In the genomic region with DNA sequence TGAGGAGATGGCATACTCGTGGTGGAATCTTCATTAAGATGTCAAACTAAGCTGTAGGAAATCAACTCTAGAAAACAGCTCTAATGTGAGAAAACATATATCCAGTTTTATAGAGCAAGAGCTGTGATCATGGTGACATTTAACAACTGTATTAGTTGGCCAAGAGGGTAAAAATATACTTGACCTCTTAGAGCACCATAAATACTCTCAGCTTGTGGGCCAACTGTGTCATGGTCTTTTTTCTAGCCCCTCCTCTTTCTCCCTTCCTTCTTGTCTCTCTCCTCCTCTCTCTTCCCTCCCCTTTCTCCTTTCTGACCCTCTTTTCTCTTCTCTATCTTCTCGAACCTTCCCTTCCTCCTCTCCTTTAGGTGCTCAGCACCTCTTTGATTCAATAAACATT, we compare ENCODE assay signal across 3 cellular contexts.
TF ChIP-seq lines count a peak whose summit lies in the region.

No MANE protein-coding gene starts in this region.

TF ChIP-seq in A549, 52 proteins besides CTCF, POLR2A, EP300 and RAD21:
- TF ChIP-seq BHLHE40 (IDR thresholded peaks at IDR 0.05; ENCODE audit: low read depth, low read length), result no peak
- no peak for TF ChIP-seq FOXS1 (CRISPR knock-in tag; IDR thresholded peaks at IDR 0.05)
- TF ChIP-seq, protein P1, sequence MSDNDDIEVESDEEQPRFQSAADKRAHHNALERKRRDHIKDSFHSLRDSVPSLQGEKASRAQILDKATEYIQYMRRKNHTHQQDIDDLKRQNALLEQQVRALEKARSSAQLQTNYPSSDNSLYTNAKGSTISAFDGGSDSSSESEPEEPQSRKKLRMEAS (IDR thresholded peaks at IDR 0.05), result no peak
- TF ChIP-seq, protein P2, sequence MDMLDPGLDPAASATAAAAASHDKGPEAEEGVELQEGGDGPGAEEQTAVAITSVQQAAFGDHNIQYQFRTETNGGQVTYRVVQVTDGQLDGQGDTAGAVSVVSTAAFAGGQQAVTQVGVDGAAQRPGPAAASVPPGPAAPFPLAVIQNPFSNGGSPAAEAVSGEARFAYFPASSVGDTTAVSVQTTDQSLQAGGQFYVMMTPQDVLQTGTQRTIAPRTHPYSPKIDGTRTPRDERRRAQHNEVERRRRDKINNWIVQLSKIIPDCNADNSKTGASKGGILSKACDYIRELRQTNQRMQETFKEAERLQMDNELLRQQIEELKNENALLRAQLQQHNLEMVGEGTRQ (IDR thresholded peaks at IDR 0.05), result no peak
- no peak for TF ChIP-seq KDM1A (IDR thresholded peaks at IDR 0.05; ENCODE audit: low read depth)

TF ChIP-seq in IMR-90, 13 proteins besides CTCF, POLR2A, EP300 and RAD21:
- TF ChIP-seq NFE2L2 (IDR thresholded peaks at IDR 0.05; ENCODE audit: low read depth, low read length) (no peak), CEBPB (IDR thresholded peaks at IDR 0.05; ENCODE audit: low read depth, low read length) (no peak), FOS (IDR thresholded peaks at IDR 0.05; ENCODE audit: low read depth, low read length) (no peak), RFX5 (IDR thresholded peaks at IDR 0.05; ENCODE audit: low read depth, low read length) (no peak), RCOR1 (IDR thresholded peaks at IDR 0.05; ENCODE audit: insufficient replicate concordance, low read length) (no peak), SMC3 (IDR thresholded peaks at IDR 0.05; ENCODE audit: low read depth, low read length) (no peak), BHLHE40 (IDR thresholded peaks at IDR 0.05; ENCODE audit: low read depth, low read length) (no peak), CHD1 (IDR thresholded peaks at IDR 0.05; ENCODE audit: low read depth, low read length) (no peak), MAFK (IDR thresholded peaks at IDR 0.05; ENCODE audit: low read depth, low read length) (no peak), MXI1 (IDR thresholded peaks at IDR 0.05; ENCODE audit: borderline replicate concordance, low read depth, low read length) (no peak), MAZ (IDR thresholded peaks at IDR 0.05; ENCODE audit: borderline replicate concordance, low read depth, low read length) (no peak)
- TF ChIP-seq, protein P3, sequence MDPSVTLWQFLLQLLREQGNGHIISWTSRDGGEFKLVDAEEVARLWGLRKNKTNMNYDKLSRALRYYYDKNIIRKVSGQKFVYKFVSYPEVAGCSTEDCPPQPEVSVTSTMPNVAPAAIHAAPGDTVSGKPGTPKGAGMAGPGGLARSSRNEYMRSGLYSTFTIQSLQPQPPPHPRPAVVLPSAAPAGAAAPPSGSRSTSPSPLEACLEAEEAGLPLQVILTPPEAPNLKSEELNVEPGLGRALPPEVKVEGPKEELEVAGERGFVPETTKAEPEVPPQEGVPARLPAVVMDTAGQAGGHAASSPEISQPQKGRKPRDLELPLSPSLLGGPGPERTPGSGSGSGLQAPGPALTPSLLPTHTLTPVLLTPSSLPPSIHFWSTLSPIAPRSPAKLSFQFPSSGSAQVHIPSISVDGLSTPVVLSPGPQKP (IDR thresholded peaks at IDR 0.05; ENCODE audit: borderline replicate concordance, low read depth, low read length), result no peak
- TF ChIP-seq, protein P2 (IDR thresholded peaks at IDR 0.05; ENCODE audit: low read depth, low read length), result no peak

TF ChIP-seq in HEK293T, 16 proteins besides CTCF, POLR2A, EP300 and RAD21:
- no peak for TF ChIP-seq CTBP1 (IDR thresholded peaks at IDR 0.05; ENCODE audit: borderline replicate concordance)
- no peak for TF ChIP-seq ELF4 (IDR thresholded peaks at IDR 0.05)
- TF ChIP-seq ARNT (IDR thresholded peaks at IDR 0.05), result no peak
- no peak for TF ChIP-seq ZNF384 (IDR thresholded peaks at IDR 0.05)
- TF ChIP-seq BHLHE40 (IDR thresholded peaks at IDR 0.05; ENCODE audit: borderline replicate concordance), result no peak
- no peak for TF ChIP-seq TARDBP (IDR thresholded peaks at IDR 0.05)
- no peak for TF ChIP-seq NFRKB (IDR thresholded peaks at IDR 0.05)
- TF ChIP-seq FOXK2 (IDR thresholded peaks at IDR 0.05), result no peak
- TF ChIP-seq SUZ12 (IDR thresholded peaks at IDR 0.05), result no peak
- no peak for TF ChIP-seq LEF1 (IDR thresholded peaks at IDR 0.05; ENCODE audit: borderline replicate concordance)
- TF ChIP-seq SP1 (IDR thresholded peaks at IDR 0.05), result no peak
- TF ChIP-seq L3MBTL2 (conservative IDR thresholded peaks at IDR 0.05), result no peak
- no peak for TF ChIP-seq HDGF (IDR thresholded peaks at IDR 0.05; ENCODE audit: borderline replicate concordance)
- TF ChIP-seq FOXA1 (IDR thresholded peaks at IDR 0.05), result no peak
- no peak for TF ChIP-seq FOXM1 (IDR thresholded peaks at IDR 0.05; ENCODE audit: borderline replicate concordance)
- TF ChIP-seq, protein P4, sequence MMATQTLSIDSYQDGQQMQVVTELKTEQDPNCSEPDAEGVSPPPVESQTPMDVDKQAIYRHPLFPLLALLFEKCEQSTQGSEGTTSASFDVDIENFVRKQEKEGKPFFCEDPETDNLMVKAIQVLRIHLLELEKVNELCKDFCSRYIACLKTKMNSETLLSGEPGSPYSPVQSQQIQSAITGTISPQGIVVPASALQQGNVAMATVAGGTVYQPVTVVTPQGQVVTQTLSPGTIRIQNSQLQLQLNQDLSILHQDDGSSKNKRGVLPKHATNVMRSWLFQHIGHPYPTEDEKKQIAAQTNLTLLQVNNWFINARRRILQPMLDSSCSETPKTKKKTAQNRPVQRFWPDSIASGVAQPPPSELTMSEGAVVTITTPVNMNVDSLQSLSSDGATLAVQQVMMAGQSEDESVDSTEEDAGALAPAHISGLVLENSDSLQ (IDR thresholded peaks at IDR 0.05), result no peak
TF ChIP-seq in HEK293T: peak in this region for 0.
